Comparison of ENCODE assay signal across 16 cellular contexts in genomic region chr3:139377378-139377777, GRCh38.
"Had no signal": no experiment of that assay in that cellular context is flagged by ENCODE, and none has a peak within 500 bp of the region (broad histone marks: within the 10 kb centered on the region; RNA-seq: fewer than 3 reads in every experiment).

No MANE protein-coding gene starts in this region.

- H3K4me1 ChIP-seq: transverse colon had no signal

- H3K27me3 ChIP-seq: heart left ventricle, neutrophil, stomach, transverse colon had no signal

- H3K4me3 ChIP-seq: coronary artery, heart left ventricle, stomach, thoracic aorta, transverse colon had no signal

- H3K27ac ChIP-seq: coronary artery, heart left ventricle, neutrophil, stomach, thoracic aorta, transverse colon had no signal

- H3K9me3 Mint-ChIP-seq: naive thymus-derived CD8-positive, alpha-beta T cell had no signal

- DNase-seq: effector CD4-positive, alpha-beta T cell; foreskin melanocyte; heart left ventricle; hippocampal formation; left colon; mammary epithelial cell; naive thymus-derived CD8-positive, alpha-beta T cell; stimulated activated CD4-positive, alpha-beta T cell treated with anti-CD3 and anti-CD28 coated beads, Interleukin-12 subunit alpha, Interleukin-12 subunit beta, amount 100 ng/mL, for 4 hours; stimulated activated naive CD4-positive, alpha-beta T cell; stomach; substantia nigra; transverse colon had no signal

- H3K4me3 Mint-ChIP-seq: naive thymus-derived CD8-positive, alpha-beta T cell had no signal

- H3K27me3 Mint-ChIP-seq: naive thymus-derived CD8-positive, alpha-beta T cell had no signal

- ATAC-seq: heart left ventricle; left colon; naive thymus-derived CD8-positive, alpha-beta T cell; sciatic nerve had no signal

- H3K9me3 ChIP-seq: heart left ventricle, neutrophil, stomach, thoracic aorta, transverse colon had no signal
